In genomic region chr18:23369231-23369630, GRCh38 we compare ENCODE assay signal across 14 cellular contexts.
DNase-seq lines count a peak whose midpoint lies in the region; ATAC-seq and TF ChIP-seq lines count a peak whose summit lies in the region.
"Had no signal": no experiment of that assay in that cellular context is flagged by ENCODE, and none has a peak within 500 bp of the region (broad histone marks: within the 10 kb centered on the region; RNA-seq: fewer than 3 reads in every experiment).

No MANE protein-coding gene starts in this region.

- no peak overlapping the region for H2BK20ac ChIP-seq in IMR-90 (ENCODE audit: low read depth, low read length)

- intact Hi-C loops in IMR-90 (cut with micrococcal nuclease): no loop called here
- intact Hi-C loops in ascending aorta (cut with DNase I): no loop called here

- dilution Hi-C loops in IMR-90 (cut with HindIII; ENCODE audit: low sequenced_read_pairs, unreplicated experiment): no loop called here

- no peak overlapping the region for H2AK5ac ChIP-seq in IMR-90 (ENCODE audit: low read depth, low read length)

- ATAC-seq in IMR-90 (ENCODE audit: low read depth): no peak
- ATAC-seq in GM18498 (IDR thresholded peaks at IDR 0.05; ENCODE audit: unreplicated experiment): no peak
- no peak for ATAC-seq in GM18870 (IDR thresholded peaks at IDR 0.05; ENCODE audit: unreplicated experiment)
- ATAC-seq in HG03460 (IDR thresholded peaks at IDR 0.05; ENCODE audit: unreplicated experiment): no peak
- ATAC-seq: CD8-positive, alpha-beta T cell had no signal

- POLR2A ChIA-PET in IMR-90 (lab: Charles Lee; ENCODE audit: unreplicated experiment): no interaction called here

- H3K79me1 ChIP-seq in IMR-90 (ENCODE audit: low read depth in 1 of 2, low read length in 2 of 2): no peaks in the 10 kb centered on the region

- no peak overlapping the region for H4K8ac ChIP-seq in IMR-90 (ENCODE audit: low read depth in 2 of 2, low read length in 2 of 2)

- no peaks in the 10 kb centered on the region for H3K36me3 ChIP-seq in IMR-90 (ENCODE audit: control insufficient read depth, insufficient read depth, low read length)
- H3K36me3 ChIP-seq in ascending aorta: no peaks in the 10 kb centered on the region

- CTCF ChIA-PET in IMR-90 (lab: Yijun Ruan, JAX): no interaction called here

- no peak overlapping the region for H2AK9ac ChIP-seq in IMR-90 (replicated peaks; ENCODE audit: low read depth, low read length, poor library complexity)

- no peak overlapping the region for H2BK5ac ChIP-seq in IMR-90 (ENCODE audit: low read depth, low read length, poor library complexity, severe bottlenecking)

- H3K4me3 ChIP-seq in IMR-90 (ENCODE audit: insufficient read depth, low read depth, low read length): no peak overlapping the region
- no peak overlapping the region for H3K4me3 ChIP-seq in ascending aorta

- in situ Hi-C loops in IMR-90 (cut with MboI; ENCODE audit: low sequenced_read_pairs): no loop called here

- H3K27me3 ChIP-seq in IMR-90 (ENCODE audit: control insufficient read depth, insufficient read depth, low read length) (no peaks in the 10 kb centered on the region), ascending aorta (no peaks in the 10 kb centered on the region)

- H4K91ac ChIP-seq in IMR-90 (ENCODE audit: insufficient read depth, low read depth, low read length): peak overlapping the region; percentile 1; the same call in 1 of the 2 replicates

- no peak overlapping the region for H2BK15ac ChIP-seq in IMR-90 (ENCODE audit: low read depth, low read length)

- no peak overlapping the region for H3K4me2 ChIP-seq in IMR-90 (ENCODE audit: low read depth, low read length)

- no peak overlapping the region for H3K56ac ChIP-seq in IMR-90 (ENCODE audit: extremely low read depth, insufficient read depth, low read length)

- BruUV-seq in IMR-90 (replicated peaks; lab: Mats Ljungman, UMichigan): no TSS peak

- H3K9me3 ChIP-seq in IMR-90 (ENCODE audit: control insufficient read depth, insufficient read depth, low read length) (no peaks in the 10 kb centered on the region), ascending aorta (no peaks in the 10 kb centered on the region)

- TF ChIP-seq CTCF in IMR-90 (conservative IDR thresholded peaks at IDR 0.05; ENCODE audit: low read depth, low read length): no peak
- TF ChIP-seq CTCF in ascending aorta (IDR thresholded peaks at IDR 0.05): no peak

- H3K27ac ChIP-seq in IMR-90 (ENCODE audit: insufficient read depth, low read length): no peak overlapping the region
- peak overlapping the region; percentile 65 to 69 for H3K27ac ChIP-seq in ascending aorta
- H3K27ac ChIP-seq in substantia nigra (ENCODE audit: low read depth, low read length, poor library complexity, severe bottlenecking): no peak overlapping the region

- no peak overlapping the region for H3K4ac ChIP-seq in IMR-90 (ENCODE audit: low read depth, low read length)

- DNase-seq in IMR-90 (no peak), ascending aorta (ENCODE audit: low spot score in 2 of 2) (no peak), globus pallidus (ENCODE audit: low spot score) (peak; percentile 59), substantia nigra (lab: John Stamatoyannopoulos, UW) (peak in 26 of 49 donors; percentile 4 to 55 (median 20))
- DNase-seq in effector CD4-positive, alpha-beta T cell: no peak
- DNase-seq: CD8-positive, alpha-beta T cell; MM.1S; NCI-H1105; NCI-H187 treated with DMSO at 0.1 percent for 48 hours; NCI-H774; SHP77 treated with DMSO at 0.1 percent for 48 hours had no signal

- H3K4me1 ChIP-seq in IMR-90 (ENCODE audit: control insufficient read depth, insufficient read depth, low read length) (peaks cover 6% of the 10 kb centered on the region), ascending aorta (peaks cover 0 to 28% of the 10 kb centered on the region in 2 donors)

- H3K14ac ChIP-seq in IMR-90 (replicated peaks; ENCODE audit: low read depth, low read length): no peak overlapping the region

- H4K5ac ChIP-seq in IMR-90 (ENCODE audit: low read depth, low read length): no peak overlapping the region

- H3K23ac ChIP-seq in IMR-90 (ENCODE audit: low read depth, low read length): no peak overlapping the region

- no peak for TF ChIP-seq POLR2A in IMR-90 (IDR thresholded peaks at IDR 0.05; ENCODE audit: low read depth, low read length)

- H3K9me1 ChIP-seq in IMR-90 (ENCODE audit: insufficient read depth, low read length): peaks cover 3% of the 10 kb centered on the region

- no CpG with 5 or more reads among the region's 3 CpGs for WGBS in IMR-90 (ENCODE audit: extremely low coverage in 2 of 2, insufficient read length in 1 of 2), 2 experiments

- TF ChIP-seq RAD21 in IMR-90 (IDR thresholded peaks at IDR 0.05; ENCODE audit: low read length): no peak

- no peak overlapping the region for H3K18ac ChIP-seq in IMR-90 (ENCODE audit: low read depth, low read length)

- no peak overlapping the region for H2BK120ac ChIP-seq in IMR-90 (ENCODE audit: low read depth, low read length)

- no peak overlapping the region for H2AFZ ChIP-seq in IMR-90 (replicated peaks; ENCODE audit: low read length, poor library complexity)

- H4K20me1 ChIP-seq in IMR-90 (ENCODE audit: insufficient read depth, low read length): no peaks in the 10 kb centered on the region

- H3K9ac ChIP-seq in IMR-90 (ENCODE audit: low read depth, low read length): no peak overlapping the region

TF ChIP-seq in IMR-90, 13 proteins besides CTCF, POLR2A, EP300 and RAD21:
- TF ChIP-seq MXI1 (IDR thresholded peaks at IDR 0.05; ENCODE audit: borderline replicate concordance, low read depth, low read length) (no peak), MAFK (IDR thresholded peaks at IDR 0.05; ENCODE audit: low read depth, low read length) (no peak), BHLHE40 (IDR thresholded peaks at IDR 0.05; ENCODE audit: low read depth, low read length) (no peak), RCOR1 (IDR thresholded peaks at IDR 0.05; ENCODE audit: insufficient replicate concordance, low read length) (no peak), RFX5 (IDR thresholded peaks at IDR 0.05; ENCODE audit: low read depth, low read length) (no peak), SMC3 (IDR thresholded peaks at IDR 0.05; ENCODE audit: low read depth, low read length) (no peak), MAZ (IDR thresholded peaks at IDR 0.05; ENCODE audit: borderline replicate concordance, low read depth, low read length) (no peak), CEBPB (IDR thresholded peaks at IDR 0.05; ENCODE audit: low read depth, low read length) (no peak), CHD1 (IDR thresholded peaks at IDR 0.05; ENCODE audit: low read depth, low read length) (no peak), FOS (IDR thresholded peaks at IDR 0.05; ENCODE audit: low read depth, low read length) (no peak), NFE2L2 (IDR thresholded peaks at IDR 0.05; ENCODE audit: low read depth, low read length) (no peak), ELK1 (IDR thresholded peaks at IDR 0.05; ENCODE audit: borderline replicate concordance, low read depth, low read length) (no peak)
- TF ChIP-seq, protein P1, sequence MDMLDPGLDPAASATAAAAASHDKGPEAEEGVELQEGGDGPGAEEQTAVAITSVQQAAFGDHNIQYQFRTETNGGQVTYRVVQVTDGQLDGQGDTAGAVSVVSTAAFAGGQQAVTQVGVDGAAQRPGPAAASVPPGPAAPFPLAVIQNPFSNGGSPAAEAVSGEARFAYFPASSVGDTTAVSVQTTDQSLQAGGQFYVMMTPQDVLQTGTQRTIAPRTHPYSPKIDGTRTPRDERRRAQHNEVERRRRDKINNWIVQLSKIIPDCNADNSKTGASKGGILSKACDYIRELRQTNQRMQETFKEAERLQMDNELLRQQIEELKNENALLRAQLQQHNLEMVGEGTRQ (IDR thresholded peaks at IDR 0.05; ENCODE audit: low read depth, low read length): no peak

Comparison
In these comparisons a context has a peak if more than half of its experiments do, and no peak if none do; other contexts are left out.
1. DNase-seq: peak in globus pallidus (single experiment) and substantia nigra (26 of 49); none in IMR-90 (single experiment), ascending aorta (0 of 2) and effector CD4-positive, alpha-beta T cell (single experiment).
2. H3K27ac ChIP-seq: peak in ascending aorta (2 of 2); none in IMR-90 (single experiment) and substantia nigra (single experiment).